15 cellular contexts compared by ENCODE assay signal in genomic region chr6:111550195-111550594, GRCh38.
"Had no signal": no experiment of that assay in that cellular context is flagged by ENCODE, and none has a peak within 500 bp of the region (broad histone marks: within the 10 kb centered on the region; RNA-seq: fewer than 3 reads in every experiment).

No MANE protein-coding gene starts in this region.

- H3K9me3 ChIP-seq: esophagus squamous epithelium, testis had no signal

- H3K27me3 ChIP-seq: brain microvascular endothelial cell, dorsolateral prefrontal cortex, esophagus squamous epithelium, testis had no signal

- ATAC-seq: activated naive CD4-positive, alpha-beta T cell treated with anti-CD3 and anti-CD28 coated beads, Interleukin-2, amount 50 U/mL, for 72 hours; left cardiac atrium; natural killer cell; stimulated activated naive CD8-positive, alpha-beta T cell treated with anti-CD3 and anti-CD28 coated beads, Interleukin-15, Interleukin-2, amounts not matched to agents 100 U/mL and 50 U/mL, for 24 hours had no signal

- H3K9me3 Mint-ChIP-seq: activated naive CD4-positive, alpha-beta T cell treated with anti-CD3 and anti-CD28 coated beads, Interleukin-2, amount 50 U/mL, for 72 hours; immature natural killer cell; natural killer cell had no signal

- H3K4me3 Mint-ChIP-seq: immature natural killer cell, natural killer cell had no signal

- H3K4me3 ChIP-seq: dorsolateral prefrontal cortex, esophagus squamous epithelium, testis had no signal

- H3K27ac Mint-ChIP-seq: natural killer cell had no signal

- H3K36me3 Mint-ChIP-seq: activated naive CD4-positive, alpha-beta T cell treated with anti-CD3 and anti-CD28 coated beads, Interleukin-2, amount 50 U/mL, for 72 hours; natural killer cell had no signal

- DNase-seq: activated effector memory CD4-positive, alpha-beta T cell treated with Interleukin-2 at 50 U/mL for 16 hours; amniotic stem cell; brain microvascular endothelial cell; dorsolateral prefrontal cortex; esophagus squamous epithelium; foreskin fibroblast; glutamatergic neuron; immature natural killer cell; left cardiac atrium; natural killer cell; occipital lobe; stimulated activated CD4-positive, alpha-beta T cell treated with anti-CD3 and anti-CD28 coated beads, Interleukin-12 subunit alpha, Interleukin-12 subunit beta, amount 100 ng/mL, for 4 hours; stimulated activated naive CD8-positive, alpha-beta T cell treated with anti-CD3 and anti-CD28 coated beads, Interleukin-15, Interleukin-2, amounts not matched to agents 100 U/mL and 50 U/mL, for 24 hours; testis had no signal

- H3K36me3 ChIP-seq: brain microvascular endothelial cell, esophagus squamous epithelium had no signal

- H3K27ac ChIP-seq: brain microvascular endothelial cell, testis had no signal
